In genomic region chr20:44701116-44701865, GRCh38 we compare ENCODE assay signal across 12 cellular contexts. TPM values are rescaled to one million over a fixed set of nuclear protein-coding genes. Genes with fewer than 3 reads are reported as not detected.
DNase-seq lines count a peak whose midpoint lies in the region; ATAC-seq and TF ChIP-seq lines count a peak whose summit lies in the region.
"Had no signal": no experiment of that assay in that cellular context is flagged by ENCODE, and none has a peak within 500 bp of the region (broad histone marks: within the 10 kb centered on the region; RNA-seq: fewer than 3 reads in every experiment).

No MANE protein-coding gene starts in this region.

- peaks cover 0 to 45% of the 10 kb centered on the region in 2 donors for H3K4me1 ChIP-seq in right atrium auricular region
- H3K4me1 ChIP-seq in heart right ventricle, result peaks cover 17 to 51% (median 35%) of the 10 kb centered on the region in 9 donors
- no peaks in the 10 kb centered on the region; the same call in 1 of the 2 replicates for H3K4me1 ChIP-seq in BE2C

- H3K27me3 ChIP-seq in right atrium auricular region (no peaks in the 10 kb centered on the region), heart right ventricle (no peaks in the 10 kb centered on the region), BE2C (no peaks in the 10 kb centered on the region)

- no peak for TF ChIP-seq CTCF in right atrium auricular region (IDR thresholded peaks at IDR 0.05)
- TF ChIP-seq CTCF in heart right ventricle (IDR thresholded peaks at IDR 0.05), result no peak
- TF ChIP-seq CTCF in BE2C (IDR thresholded peaks at IDR 0.05; ENCODE audit: low read depth, low read length), result no peak

- H3K9me3 ChIP-seq in right atrium auricular region (no peaks in the 10 kb centered on the region), heart right ventricle (no peaks in the 10 kb centered on the region), BE2C (no peaks in the 10 kb centered on the region)

- no peak for ATAC-seq in heart right ventricle

- intact Hi-C loops in heart right ventricle (cut with DNase I), result no loop called here

- H3K27ac ChIP-seq in right atrium auricular region (peak overlapping the region; percentile 26 to 81), heart right ventricle (peak overlapping the region in 3 of 10 donors; percentile 12 to 83 (median 82))

- DNase-seq in right atrium auricular region (ENCODE audit: low spot score) (no peak), heart right ventricle (no peak), amniotic epithelial cell (ENCODE audit: low read depth) (peak; percentile 58), iris pigment epithelial cell (ENCODE audit: low read depth) (peak; percentile 49), BE2C (no peak), occipital lobe (lab: John Stamatoyannopoulos, UW) (no peak), ecto neural progenitor cell (ENCODE audit: low spot score) (no peak)
- DNase-seq in activated CD4-positive, alpha-beta T cell treated with anti-CD3 and anti-CD28 coated beads, Interleukin-2, amount 50 U/mL, for 4 hours, result no peak
- DNase-seq: activated CD4-positive, alpha-beta T cell treated with anti-CD3 and anti-CD28 coated beads, Interleukin-2, amount 10 ng/mL, durations not matched to agents 24 days and 14 days; activated naive CD4-positive, alpha-beta T cell treated with anti-CD3 and anti-CD28 coated beads, Interleukin-2, amount 50 U/mL, for 16 hours; NCI-H2081; stimulated activated CD4-positive, alpha-beta T cell treated with anti-CD3 and anti-CD28 coated beads, Interleukin-4, amount 100 ng/mL, for 1 hour had no signal

- H3K36me3 ChIP-seq in right atrium auricular region, result no peaks in the 10 kb centered on the region
- no peaks in the 10 kb centered on the region for H3K36me3 ChIP-seq in heart right ventricle
- no peaks in the 10 kb centered on the region for H3K36me3 ChIP-seq in BE2C

- WGBS in heart right ventricle, 2 donors, result 82 to 85% methylated on average over 15 of the region's 15 CpGs

- H3K4me3 ChIP-seq in right atrium auricular region (no peak overlapping the region), heart right ventricle (no peak overlapping the region), BE2C (ENCODE audit: low read depth, low read length) (no peak overlapping the region)

RNA-seq across cellular contexts. Expression of gene CCN5, which starts 13.9 kb away (rescaled TPM):
- total RNA-seq in right atrium auricular region (100 to 1,000 TPM in 1 of 2 donors, 10 to 100 TPM in 1; 85.1 to 118 TPM), heart right ventricle (10 to 100 TPM in 7 of 10 donors, 1 to 10 TPM in 3; 4.3 to 47.6 (median 14.4) TPM), occipital lobe (not detected)
- polyA plus RNA-seq in heart right ventricle, result 10 to 100 TPM; 14.1 to 87.2 TPM
- 0.32 TPM for polyA plus RNA-seq in BE2C (2012; ENCODE audit: insufficient read depth, insufficient read length, low read depth)
- total RNA-seq: activated CD4-positive, alpha-beta T cell treated with anti-CD3 and anti-CD28 coated beads, Interleukin-2, amount 10 ng/mL, durations not matched to agents 24 days and 14 days had no signal

RNA-seq across cellular contexts. Expression of gene KCNK15, which starts 44.4 kb away (rescaled TPM):
- 1 to 10 TPM; 1.4 to 3.7 TPM for total RNA-seq in right atrium auricular region
- total RNA-seq in heart right ventricle, result under 1 TPM; 0.13 to 0.82 (median 0.38) TPM
- polyA plus RNA-seq in heart right ventricle, result under 1 TPM; 0.22 to 0.54 TPM
- 2.2 TPM for polyA plus RNA-seq in BE2C (2012; ENCODE audit: insufficient read depth, insufficient read length, low read depth)
- total RNA-seq in occipital lobe, result not detected

RNA-seq across cellular contexts. Expression of gene ADA, which starts 49.8 kb away (rescaled TPM):
- total RNA-seq in right atrium auricular region (10 to 100 TPM in 1 of 2 donors, 1 to 10 TPM in 1; 6.3 to 16.7 TPM), heart right ventricle (10 to 100 TPM in 1 of 10 donors, 1 to 10 TPM in 9; 1.6 to 18.3 (median 3.8) TPM), occipital lobe (1.7 TPM)
- 10 to 100 TPM; 12.9 to 18.3 TPM for polyA plus RNA-seq in heart right ventricle
- polyA plus RNA-seq in BE2C (2012; ENCODE audit: insufficient read depth, insufficient read length, low read depth), result 3.4 TPM

Comparison
In these comparisons a context has a peak if more than half of its experiments do, and no peak if none do; other contexts are left out.
1. DNase-seq: peak in amniotic epithelial cell (single experiment) and iris pigment epithelial cell (single experiment); none in right atrium auricular region (single experiment), heart right ventricle (0 of 2), activated CD4-positive, alpha-beta T cell treated with anti-CD3 and anti-CD28 coated beads, Interleukin-2, amount 50 U/mL, for 4 hours (0 of 2), BE2C (single experiment), occipital lobe (single experiment) and ecto neural progenitor cell (single experiment).